In the genomic region with DNA sequence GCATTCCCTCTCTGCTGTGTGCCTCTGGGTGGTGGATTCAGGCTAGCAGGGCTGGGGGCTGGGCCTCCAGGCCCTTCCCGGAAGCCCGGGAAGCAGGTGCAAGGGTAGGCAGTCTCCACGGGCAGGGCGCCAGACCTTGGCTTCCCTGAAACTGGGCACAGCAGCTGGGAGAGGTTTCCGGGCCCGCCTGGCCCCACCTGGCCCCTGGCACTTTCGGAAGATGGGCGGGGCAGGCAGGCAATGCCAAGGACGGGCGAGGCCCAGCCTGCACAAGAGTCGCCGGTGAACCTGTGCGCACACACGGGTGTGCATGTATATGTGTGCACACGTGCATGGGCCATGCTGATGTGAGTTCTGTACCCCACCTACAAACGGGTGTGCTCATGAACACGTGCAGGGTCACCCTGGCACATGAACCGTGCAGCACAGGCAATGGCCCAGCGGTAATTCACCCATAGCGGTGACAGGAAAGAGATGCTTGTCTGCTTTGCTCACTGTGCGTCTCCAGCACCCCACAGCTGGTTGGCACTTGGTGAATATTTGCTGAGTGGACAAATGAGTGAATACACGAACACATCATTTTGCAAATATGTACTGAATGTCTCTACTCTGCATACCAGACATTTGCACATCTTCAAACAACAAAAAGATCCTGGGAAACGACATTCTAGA, we compare ENCODE assay signal across 8 cellular contexts. TPM values are rescaled to one million over a fixed set of nuclear protein-coding genes. Genes with fewer than 3 reads are reported as not detected.
DNase-seq lines count a peak whose midpoint lies in the region; ATAC-seq, FAIRE-seq and TF ChIP-seq lines count a peak whose summit lies in the region.

No MANE protein-coding gene starts in this region.

- H3K4me2 ChIP-seq in astrocyte (ENCODE audit: low read length): peak overlapping the region; percentile 17
- peak overlapping the region; percentile 13 for H3K4me2 ChIP-seq in mesenchymal stem cell (ENCODE audit: low read length, poor library complexity, severe bottlenecking)

- CTCF ChIA-PET in activated CD8-positive, alpha-beta T cell treated with anti-CD3 and anti-CD28 coated beads for 36 hours (lab: Charles Lee): interaction anchor here (1.1 kb wide), 1 partner anchor 120 kb away, joined by 3 read pairs; no protein-coding TSS in a partner anchor

- H3K9me3 Mint-ChIP-seq in astrocyte (ENCODE audit: unreplicated experiment): peaks cover 3% of the 10 kb centered on the region
- no peaks in the 10 kb centered on the region for H3K9me3 Mint-ChIP-seq in activated CD8-positive, alpha-beta T cell treated with anti-CD3 and anti-CD28 coated beads for 36 hours

- peak overlapping the region; percentile 42 for H3K9ac ChIP-seq in astrocyte (ENCODE audit: low read length)
- no peak overlapping the region for H3K9ac ChIP-seq in mesenchymal stem cell (ENCODE audit: low read length)

- intact Hi-C loops in activated CD8-positive, alpha-beta T cell treated with anti-CD3 and anti-CD28 coated beads for 36 hours (cut with micrococcal nuclease): no loop called here

- peak overlapping the region; percentile 28 for H2AK5ac ChIP-seq in mesenchymal stem cell (ENCODE audit: low read length, severe bottlenecking)

- no peak overlapping the region for H3K4me3 ChIP-seq in astrocyte (ENCODE audit: insufficient read depth, low read depth, low read length)
- H3K4me3 ChIP-seq in mesenchymal stem cell (ENCODE audit: insufficient read depth in 1 of 2, low read depth in 1 of 2, low read length in 2 of 2): peak overlapping the region in 1 of 2 experiments; percentile 1

- no peaks in the 10 kb centered on the region for H3K36me3 Mint-ChIP-seq in astrocyte (ENCODE audit: low read depth, unreplicated experiment)
- no peaks in the 10 kb centered on the region for H3K36me3 Mint-ChIP-seq in activated CD8-positive, alpha-beta T cell treated with anti-CD3 and anti-CD28 coated beads for 36 hours (ENCODE audit: low read depth)

- H3K4ac ChIP-seq in mesenchymal stem cell (ENCODE audit: low read depth in 1 of 2, low read length in 2 of 2): peak overlapping the region in 1 of 2 experiments; percentile 53

- FAIRE-seq in astrocyte (lab: Jason Lieb, UNC): peak; percentile 93

- H3K23ac ChIP-seq in mesenchymal stem cell (ENCODE audit: low read length in 2 of 2): no peak overlapping the region

- H3K4me1 Mint-ChIP-seq in astrocyte (ENCODE audit: low read depth, unreplicated experiment): peaks cover 14% of the 10 kb centered on the region
- H3K4me1 Mint-ChIP-seq in activated CD8-positive, alpha-beta T cell treated with anti-CD3 and anti-CD28 coated beads for 36 hours (ENCODE audit: low read depth): peaks cover 36% of the 10 kb centered on the region

- peak overlapping the region in 1 of 2 experiments; percentile 83 for H3K14ac ChIP-seq in mesenchymal stem cell (ENCODE audit: low read length in 2 of 2)

- H3K27ac Mint-ChIP-seq in astrocyte (ENCODE audit: unreplicated experiment): peak overlapping the region; percentile 97
- H3K27ac Mint-ChIP-seq in activated CD8-positive, alpha-beta T cell treated with anti-CD3 and anti-CD28 coated beads for 36 hours: no peak overlapping the region

- H4K20me1 ChIP-seq in astrocyte (ENCODE audit: insufficient read depth, low read length): no peaks in the 10 kb centered on the region

- TF ChIP-seq CTCF in astrocyte (IDR thresholded peaks at IDR 0.05; ENCODE audit: insufficient read depth, low read depth, low read length) (no peak), GM10266 (IDR thresholded peaks at IDR 0.05; ENCODE audit: control insufficient read depth, insufficient read depth, low read depth, missing control alignments) (no peak)
- TF ChIP-seq CTCF in activated CD8-positive, alpha-beta T cell treated with anti-CD3 and anti-CD28 coated beads for 36 hours (IDR thresholded peaks at IDR 0.05): no peak

- H3K27ac ChIP-seq in astrocyte (ENCODE audit: low read depth, low read length) (peak overlapping the region; percentile 11), mesenchymal stem cell (ENCODE audit: low read length, poor library complexity, severe bottlenecking) (peak overlapping the region; percentile 90)

- H2AFZ ChIP-seq in astrocyte (ENCODE audit: low read depth, low read length) (no peak overlapping the region), mesenchymal stem cell (ENCODE audit: low read depth, low read length) (no peak overlapping the region)

- no peak overlapping the region for H2BK120ac ChIP-seq in mesenchymal stem cell (ENCODE audit: low read depth, low read length)

- peak overlapping the region; percentile 51 for H3K4me3 Mint-ChIP-seq in astrocyte (ENCODE audit: unreplicated experiment)
- no peak overlapping the region for H3K4me3 Mint-ChIP-seq in activated CD8-positive, alpha-beta T cell treated with anti-CD3 and anti-CD28 coated beads for 36 hours

- H4K91ac ChIP-seq in mesenchymal stem cell (ENCODE audit: low read length): peak overlapping the region; percentile 78

- DNase-seq in COLO668 (lab: John Stamatoyannopoulos, UW; ENCODE audit: unreplicated experiment) (peak; percentile 93), NCI-H1105 (lab: John Stamatoyannopoulos, UW) (peak; percentile 94), astrocyte (ENCODE audit: low read depth) (peak; percentile 89), mesenchymal stem cell (peak; percentile 84), GM10266 (ENCODE audit: extremely low spot score) (no peak)
- DNase-seq in activated CD8-positive, alpha-beta T cell treated with anti-CD3 and anti-CD28 coated beads for 36 hours: no peak
- no peak for DNase-seq in stimulated activated CD4-positive, alpha-beta T cell treated with anti-CD3 and anti-CD28 coated beads, Interleukin-12 subunit alpha, Interleukin-12 subunit beta, amount 100 ng/mL, for 4 hours
- no peak for DNase-seq in activated naive CD4-positive, alpha-beta T cell (lab: John Stamatoyannopoulos, UW)

- 53% methylated on average over 22 of the region's 23 CpGs for WGBS in mesenchymal stem cell

- peaks cover 49% of the 10 kb centered on the region for H3K4me1 ChIP-seq in astrocyte (ENCODE audit: insufficient read depth, low read length)
- H3K4me1 ChIP-seq in mesenchymal stem cell (ENCODE audit: control insufficient read depth, insufficient read depth, low read depth, low read length): peaks cover 44% of the 10 kb centered on the region

- peak overlapping the region; percentile 67 for H4K8ac ChIP-seq in mesenchymal stem cell (ENCODE audit: low read length)

- peak overlapping the region; percentile 86 for H2BK5ac ChIP-seq in mesenchymal stem cell (ENCODE audit: low read depth, low read length, poor library complexity, severe bottlenecking)

- H3K79me1 ChIP-seq in mesenchymal stem cell (replicated peaks; ENCODE audit: low read length, poor library complexity, severe bottlenecking): no peaks in the 10 kb centered on the region

- H3K79me2 ChIP-seq in astrocyte (ENCODE audit: insufficient read depth, low read length): no peaks in the 10 kb centered on the region

- ATAC-seq in activated CD8-positive, alpha-beta T cell treated with anti-CD3 and anti-CD28 coated beads for 36 hours: no peak

- H3K27me3 ChIP-seq in astrocyte (ENCODE audit: insufficient read depth, low read length) (no peaks in the 10 kb centered on the region), mesenchymal stem cell (ENCODE audit: control insufficient read depth in 1 of 2, insufficient read depth in 1 of 2, low read length in 2 of 2) (peaks cover 0 to 15% of the 10 kb centered on the region in 2 experiments)

- H2BK12ac ChIP-seq in mesenchymal stem cell (ENCODE audit: low read length in 2 of 2): peak overlapping the region; percentile 22 to 80

- no peaks in the 10 kb centered on the region for H3K36me3 ChIP-seq in astrocyte (ENCODE audit: insufficient read depth, low read length)
- H3K36me3 ChIP-seq in mesenchymal stem cell (ENCODE audit: control insufficient read depth in 1 of 2, insufficient read depth in 2 of 2, low read depth in 1 of 2, low read length in 2 of 2): no peaks in the 10 kb centered on the region

- POLR2A ChIA-PET in activated CD8-positive, alpha-beta T cell treated with anti-CD3 and anti-CD28 coated beads for 36 hours (lab: Charles Lee): interaction anchor here (1.0 kb wide), 1 partner anchor 14 kb away, joined by 5 read pairs; no protein-coding TSS in a partner anchor

- peak overlapping the region in 1 of 2 experiments; percentile 89 for H3K18ac ChIP-seq in mesenchymal stem cell (ENCODE audit: low read depth in 1 of 2, low read length in 2 of 2)

- no peaks in the 10 kb centered on the region for H3K27me3 Mint-ChIP-seq in astrocyte (ENCODE audit: low read depth, unreplicated experiment)
- H3K27me3 Mint-ChIP-seq in activated CD8-positive, alpha-beta T cell treated with anti-CD3 and anti-CD28 coated beads for 36 hours: peaks cover 37% of the 10 kb centered on the region

- H3K9me3 ChIP-seq in astrocyte (ENCODE audit: insufficient read depth, low read depth, low read length) (no peaks in the 10 kb centered on the region), mesenchymal stem cell (ENCODE audit: control insufficient read depth, low read length) (no peaks in the 10 kb centered on the region)

- no peak overlapping the region for H2BK15ac ChIP-seq in mesenchymal stem cell (ENCODE audit: low read depth, poor library complexity, severe bottlenecking)

RNA-seq across cellular contexts. Expression of a gene that starts 15.3 kb away (rescaled TPM):
- 161 and 190 TPM in 2 replicates for total RNA-seq in astrocyte
- 57.8 TPM for polyA plus RNA-seq in mesenchymal stem cell (2013, experiment 1 of 2)
- polyA plus RNA-seq in mesenchymal stem cell (2013, experiment 2 of 2): 51.9 TPM
- total RNA-seq in activated CD8-positive, alpha-beta T cell treated with anti-CD3 and anti-CD28 coated beads for 36 hours: 100 to 1,000 TPM in 1 of 2 experiments, 10 to 100 TPM in 1; 98.3 to 102 TPM

RNA-seq across cellular contexts. Expression of a gene that starts 34.5 kb away (rescaled TPM):
- total RNA-seq in astrocyte: 64.0 and 72.1 TPM in 2 replicates
- polyA plus RNA-seq in mesenchymal stem cell (2013, experiment 1 of 2): 37.7 TPM
- polyA plus RNA-seq in mesenchymal stem cell (2013, experiment 2 of 2): 35.4 TPM
- total RNA-seq in activated CD8-positive, alpha-beta T cell treated with anti-CD3 and anti-CD28 coated beads for 36 hours: 10 to 100 TPM; 90.9 to 96.3 TPM

Comparison
In these comparisons a context has a peak if more than half of its experiments do, and no peak if none do; other contexts are left out.
1. DNase-seq: peak in COLO668 (single experiment), NCI-H1105 (single experiment), astrocyte (single experiment) and mesenchymal stem cell (single experiment); none in activated CD8-positive, alpha-beta T cell treated with anti-CD3 and anti-CD28 coated beads for 36 hours (single experiment), stimulated activated CD4-positive, alpha-beta T cell treated with anti-CD3 and anti-CD28 coated beads, Interleukin-12 subunit alpha, Interleukin-12 subunit beta, amount 100 ng/mL, for 4 hours (single experiment), activated naive CD4-positive, alpha-beta T cell (0 of 4) and GM10266 (single experiment).